8 cellular contexts compared by ENCODE assay signal in genomic region chr15:74036271-74037170, GRCh38. TPM values are rescaled to one million over a fixed set of nuclear protein-coding genes. Genes with fewer than 3 reads are reported as not detected.
DNase-seq lines count a peak whose midpoint lies in the region; ATAC-seq and TF ChIP-seq lines count a peak whose summit lies in the region.

No MANE protein-coding gene starts in this region.

- H3K4ac ChIP-seq in IMR-90 (ENCODE audit: low read depth, low read length) = 0 out of 2 replicates have a peak overlapping the region, but pooled peaks have one; percentile 27

- H4K8ac ChIP-seq in IMR-90 (ENCODE audit: low read depth in 2 of 2, low read length in 2 of 2) = no peak overlapping the region

- ATAC-seq in IMR-90 (ENCODE audit: low read depth) (peak; percentile 55), HG03457 (IDR thresholded peaks at IDR 0.05; ENCODE audit: unreplicated experiment) (no peak), HG02759 (IDR thresholded peaks at IDR 0.05; ENCODE audit: unreplicated experiment) (no peak)

- POLR2A ChIA-PET in IMR-90 (lab: Charles Lee; ENCODE audit: unreplicated experiment) = no interaction called here

- H2AK5ac ChIP-seq in IMR-90 (ENCODE audit: low read depth, low read length) = 0 out of 2 replicates have a peak overlapping the region, but pooled peaks have one; percentile 52

- no peak overlapping the region for H2AFZ ChIP-seq in IMR-90 (replicated peaks; ENCODE audit: low read length, poor library complexity)

- no peak overlapping the region for H3K56ac ChIP-seq in IMR-90 (ENCODE audit: extremely low read depth, insufficient read depth, low read length)

- peaks cover 2 to 16% of the 10 kb centered on the region in 2 experiments; a peak in 3 of 4 replicates for H3K79me1 ChIP-seq in IMR-90 (ENCODE audit: low read depth in 1 of 2, low read length in 2 of 2)

- H3K27me3 ChIP-seq in IMR-90 (ENCODE audit: control insufficient read depth, insufficient read depth, low read length) (no peaks in the 10 kb centered on the region), adrenal gland (no peaks in the 10 kb centered on the region)

- peak; percentile 69 for TF ChIP-seq CTCF in IMR-90 (conservative IDR thresholded peaks at IDR 0.05; ENCODE audit: low read depth, low read length)
- peak; percentile 32 to 64 (median 51) for TF ChIP-seq CTCF in adrenal gland (IDR thresholded peaks at IDR 0.05)

- peak overlapping the region; percentile 10 for H2AK9ac ChIP-seq in IMR-90 (replicated peaks; ENCODE audit: low read depth, low read length, poor library complexity)

- intact Hi-C loops in IMR-90 (cut with micrococcal nuclease) (loop anchor here (1.0 kb wide), 1 partner anchor 63 kb away; no protein-coding TSS in a partner anchor), adrenal gland (cut with DNase I) (loop anchor here (2.0 to 5.0 kb wide), 2 partner anchors 64 kb away; no protein-coding TSS in a partner anchor)

- peaks cover 22% of the 10 kb centered on the region for H3K9me1 ChIP-seq in IMR-90 (ENCODE audit: insufficient read depth, low read length)

- WGBS in IMR-90 (ENCODE audit: extremely low coverage in 2 of 2, insufficient read length in 1 of 2), 2 experiments = 65% methylated on average over 8 of the region's 21 CpGs; no CpG with 5 or more reads in 1 of the 2 experiments
- 67 to 75% (median 72%) methylated on average over 18 to 21 of the region's 21 CpGs for WGBS in adrenal gland, 4 donors

- H2BK5ac ChIP-seq in IMR-90 (ENCODE audit: low read depth, low read length, poor library complexity, severe bottlenecking) = no peak overlapping the region

- no peak overlapping the region for H2BK20ac ChIP-seq in IMR-90 (ENCODE audit: low read depth, low read length)

- H4K20me1 ChIP-seq in IMR-90 (ENCODE audit: insufficient read depth, low read length) = no peaks in the 10 kb centered on the region

- in situ Hi-C loops in IMR-90 (cut with MboI; ENCODE audit: low sequenced_read_pairs) = loop anchor here (5.0 kb wide), 1 partner anchor 44 kb away; the partner anchor contains the start of genes PML and STOML1

- H2BK15ac ChIP-seq in IMR-90 (ENCODE audit: low read depth, low read length) = no peak overlapping the region

- no peak overlapping the region for H3K4me2 ChIP-seq in IMR-90 (ENCODE audit: low read depth, low read length)

- no peak overlapping the region for H4K91ac ChIP-seq in IMR-90 (ENCODE audit: insufficient read depth, low read depth, low read length)

- TF ChIP-seq RAD21 in IMR-90 (IDR thresholded peaks at IDR 0.05; ENCODE audit: low read length) = peak; percentile 68

- no peak overlapping the region for H3K27ac ChIP-seq in IMR-90 (ENCODE audit: insufficient read depth, low read length)
- peak overlapping the region in 1 of 5 donors; percentile 30 for H3K27ac ChIP-seq in adrenal gland

- dilution Hi-C loops in IMR-90 (cut with HindIII; ENCODE audit: low sequenced_read_pairs, unreplicated experiment) = no loop called here

- H3K4me1 ChIP-seq in IMR-90 (ENCODE audit: control insufficient read depth, insufficient read depth, low read length) (peaks cover 30% of the 10 kb centered on the region), adrenal gland (replicated peaks in 1 of 2) (peaks cover 0 to 8% of the 10 kb centered on the region in 2 donors)

- no peak overlapping the region for H3K4me3 ChIP-seq in IMR-90 (ENCODE audit: insufficient read depth, low read depth, low read length)
- H3K4me3 ChIP-seq in adrenal gland = no peak overlapping the region

- TF ChIP-seq POLR2A in IMR-90 (IDR thresholded peaks at IDR 0.05; ENCODE audit: low read depth, low read length) = no peak
- TF ChIP-seq POLR2A in adrenal gland (IDR thresholded peaks at IDR 0.05) = no peak

- H3K36me3 ChIP-seq in IMR-90 (ENCODE audit: control insufficient read depth, insufficient read depth, low read length) (peaks cover 40% of the 10 kb centered on the region), adrenal gland (replicated peaks in 1 of 2) (peaks cover 0 to 38% of the 10 kb centered on the region in 2 donors)

- H3K23ac ChIP-seq in IMR-90 (ENCODE audit: low read depth, low read length) = no peak overlapping the region

- peak; percentile 10 for DNase-seq in DMS53 treated with DMSO at 0.1 percent for 48 hours (lab: John Stamatoyannopoulos, UW; ENCODE audit: unreplicated experiment)
- DNase-seq in IMR-90 = peak; percentile 73
- peak; percentile 53 to 84 (median 71) for DNase-seq in adrenal gland
- peak; percentile 38 for DNase-seq in iPS DF 4.7 (ENCODE audit: extremely low read depth, low spot score)
- DNase-seq in superior temporal gyrus (ENCODE audit: extremely low spot score) = peak; percentile 63
- DNase-seq in activated effector memory CD4-positive, alpha-beta T cell treated with anti-CD3 and anti-CD28 coated beads, Interleukin-2, amount 50 U/mL, for 16 hours = no peak

- H3K14ac ChIP-seq in IMR-90 (replicated peaks; ENCODE audit: low read depth, low read length) = no peak overlapping the region

- CTCF ChIA-PET in IMR-90 (lab: Yijun Ruan, JAX) = interaction anchor here (0.7 to 2.4 kb wide), 6 partner anchors 9 to 68 kb away, joined by 3 to 9 read pairs (median 4); no protein-coding TSS in a partner anchor

- H2BK120ac ChIP-seq in IMR-90 (ENCODE audit: low read depth, low read length) = no peak overlapping the region

- no peak overlapping the region for H4K5ac ChIP-seq in IMR-90 (ENCODE audit: low read depth, low read length)

- no peak overlapping the region for H3K18ac ChIP-seq in IMR-90 (ENCODE audit: low read depth, low read length)

- no TSS peak for BruUV-seq in IMR-90 (replicated peaks; lab: Mats Ljungman, UMichigan)

- no peaks in the 10 kb centered on the region for H3K9me3 ChIP-seq in IMR-90 (ENCODE audit: control insufficient read depth, insufficient read depth, low read length)
- no peaks in the 10 kb centered on the region for H3K9me3 ChIP-seq in adrenal gland (replicated peaks in 1 of 3)

- no peak overlapping the region for H3K9ac ChIP-seq in IMR-90 (ENCODE audit: low read depth, low read length)

TF ChIP-seq in IMR-90, 13 proteins besides CTCF, POLR2A, EP300 and RAD21:
- no peak for TF ChIP-seq BHLHE40 (IDR thresholded peaks at IDR 0.05; ENCODE audit: low read depth, low read length)
- no peak for TF ChIP-seq CEBPB (IDR thresholded peaks at IDR 0.05; ENCODE audit: low read depth, low read length)
- no peak for TF ChIP-seq MXI1 (IDR thresholded peaks at IDR 0.05; ENCODE audit: borderline replicate concordance, low read depth, low read length)
- TF ChIP-seq SMC3 (IDR thresholded peaks at IDR 0.05; ENCODE audit: low read depth, low read length) = peak; percentile 80

RNA-seq across cellular contexts. Expression of gene PML, which starts 42.0 kb away (rescaled TPM):
- total RNA-seq in IMR-90 (2012; rRNA removed) = 8.8 and 10.3 TPM in 2 replicates
- polyA plus RNA-seq in IMR-90 (2012; rRNA removed) = 22.6 and 23.1 TPM in 2 replicates
- 28.1 and 29.3 TPM in 2 replicates for polyA plus RNA-seq in IMR-90 (2012; cell fraction: cytosol; rRNA removed)
- polyA plus RNA-seq in IMR-90 (2012; cell fraction: nucleus; rRNA removed; ENCODE audit: low replicate concordance) = 43.2 and 105 TPM in 2 replicates
- total RNA-seq in adrenal gland = 100 to 1,000 TPM in 1 of 8 donors, 10 to 100 TPM in 7; 27.3 to 103 (median 67.4) TPM
- 10 to 100 TPM; 10.5 to 44.1 (median 37.0) TPM for polyA plus RNA-seq in adrenal gland

RNA-seq across cellular contexts. Expression of gene STOML1, which starts 44.4 kb away (rescaled TPM):
- total RNA-seq in IMR-90 (2012; rRNA removed) = 11.8 and 12.5 TPM in 2 replicates
- 21.2 and 25.0 TPM in 2 replicates for polyA plus RNA-seq in IMR-90 (2012; rRNA removed)
- polyA plus RNA-seq in IMR-90 (2012; cell fraction: cytosol; rRNA removed) = 15.0 and 22.2 TPM in 2 replicates
- polyA plus RNA-seq in IMR-90 (2012; cell fraction: nucleus; rRNA removed; ENCODE audit: low replicate concordance) = 13.0 and 29.7 TPM in 2 replicates
- 10 to 100 TPM; 21.7 to 92.2 (median 32.4) TPM for total RNA-seq in adrenal gland
- 10 to 100 TPM in 2 of 3 donors, 1 to 10 TPM in 1; 8.6 to 27.5 (median 23.9) TPM for polyA plus RNA-seq in adrenal gland

RNA-seq across cellular contexts. Expression of gene GOLGA6A, which starts 45.8 kb away (rescaled TPM):
- not detected in 2 replicates for total RNA-seq in IMR-90 (2012; rRNA removed)
- polyA plus RNA-seq in IMR-90 (2012; rRNA removed) = not detected in 2 replicates
- polyA plus RNA-seq in IMR-90 (2012; cell fraction: cytosol; rRNA removed) = not detected in 2 replicates
- polyA plus RNA-seq in IMR-90 (2012; cell fraction: nucleus; rRNA removed; ENCODE audit: low replicate concordance) = 0.14 TPM in 1 of 2 replicates, not detected in the other
- not detected for total RNA-seq in adrenal gland
- under 1 TPM in 1 of 3 donors, not detected in 2; 0.03 TPM for polyA plus RNA-seq in adrenal gland
